29 cellular contexts compared by ENCODE assay signal in the genomic region with DNA sequence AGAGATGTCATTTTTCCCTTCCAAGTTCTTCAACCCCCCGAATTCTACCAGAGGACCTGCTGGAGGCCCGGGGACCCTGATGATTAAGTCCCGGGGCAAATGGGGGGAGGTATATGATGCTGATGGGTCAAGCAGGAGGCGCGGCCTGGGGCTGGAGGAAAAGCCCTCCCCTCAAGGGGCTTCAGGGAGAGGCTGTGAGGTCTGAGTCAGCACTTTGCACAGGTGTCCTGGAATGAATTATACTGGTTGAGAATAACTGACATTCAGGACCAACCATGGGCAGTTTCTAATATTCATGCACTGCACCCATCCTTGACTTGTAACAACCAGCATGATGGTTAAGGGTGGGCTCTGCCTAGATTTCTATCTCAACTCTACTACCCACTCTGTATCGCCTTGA.
"Had no signal": no experiment of that assay in that cellular context is flagged by ENCODE, and none has a peak within 500 bp of the region (broad histone marks: within the 10 kb centered on the region; RNA-seq: fewer than 3 reads in every experiment).

No MANE protein-coding gene starts in this region.

- DNase-seq: activated CD4-positive, alpha-beta memory T cell treated with anti-CD3 and anti-CD28 coated beads for 36 hours; activated CD4-positive, alpha-beta T cell treated with anti-CD3 and anti-CD28 coated beads for 36 hours; activated CD4-positive, alpha-beta T cell treated with anti-CD3 and anti-CD28 coated beads, Interleukin-2, amount 10 ng/mL, durations not matched to agents 24 days and 14 days; activated CD4-positive, CD25-positive, alpha-beta regulatory T cell; activated CD4-positive, CD25-positive, alpha-beta regulatory T cell treated with anti-CD3 and anti-CD28 coated beads, Interleukin-2, amount 50 U/mL, for 72 hours; activated CD8-positive, alpha-beta memory T cell treated with anti-CD3 and anti-CD28 coated beads, Interleukin-2, amount 10 ng/mL, durations not matched to agents 7 days and 5 days; activated CD8-positive, alpha-beta memory T cell treated with anti-CD3 and anti-CD28 coated beads, Interleukin-2, amount 50 U/mL, for 4 hours; activated CD8-positive, alpha-beta T cell treated with anti-CD3 and anti-CD28 coated beads, Interleukin-2, amount 10 ng/mL, durations not matched to agents 7 days and 5 days; activated effector memory CD4-positive, alpha-beta T cell treated with anti-CD3 and anti-CD28 coated beads, Interleukin-2, amount 50 U/mL, for 16 hours; activated naive CD4-positive, alpha-beta T cell treated with anti-CD3 and anti-CD28 coated beads for 36 hours; activated naive CD8-positive, alpha-beta T cell treated with anti-CD3 and anti-CD28 coated beads for 36 hours; activated naive CD8-positive, alpha-beta T cell treated with anti-CD3 and anti-CD28 coated beads, Interleukin-2, amount 50 U/mL, for 24 hours; activated T-cell treated with anti-CD3 and anti-CD28 coated beads, Interleukin-2, amount 50 U/mL, for 1 hour; activated T-cell treated with anti-CD3 and anti-CD28 coated beads, Interleukin-2, amount 50 U/mL, for 48 hours; adrenal gland; amygdala; aorta; body of pancreas; central memory CD4-positive, alpha-beta T cell; cerebellar nuclear complex; colonic mucosa; effector CD8-positive, alpha-beta T cell; foreskin fibroblast; head of caudate nucleus; T-helper 17 cell; T1000 had no signal

- ATAC-seq: activated CD4-positive, alpha-beta T cell treated with anti-CD3 and anti-CD28 coated beads for 36 hours; activated CD8-positive, alpha-beta memory T cell treated with anti-CD3 and anti-CD28 coated beads, Interleukin-2, amount 10 ng/mL, durations not matched to agents 7 days and 5 days; activated CD8-positive, alpha-beta T cell treated with anti-CD3 and anti-CD28 coated beads, Interleukin-2, amount 10 ng/mL, durations not matched to agents 7 days and 5 days; activated naive CD8-positive, alpha-beta T cell treated with anti-CD3 and anti-CD28 coated beads, Interleukin-2, amount 50 U/mL, for 24 hours; body of pancreas; esophagus mucosa; T-helper 17 cell had no signal

- H3K36me3 ChIP-seq: adrenal gland, colonic mucosa had no signal

- H3K4me1 ChIP-seq: adrenal gland, body of pancreas, colonic mucosa had no signal

- H3K9me3 ChIP-seq: adrenal gland, body of pancreas, colonic mucosa had no signal

- H3K27me3 ChIP-seq: adrenal gland, body of pancreas, colonic mucosa had no signal

- H3K27ac ChIP-seq: adrenal gland, body of pancreas, colonic mucosa had no signal

- FAIRE-seq: endometrium, frontal cortex had no signal

- H3K4me3 ChIP-seq: adrenal gland, body of pancreas, colonic mucosa had no signal
